ENCODE assay signal across 18 cellular contexts in genomic region chr19:15367439-15367838, GRCh38. TPM values are rescaled to one million over a fixed set of nuclear protein-coding genes. Genes with fewer than 3 reads are reported as not detected.
DNase-seq lines count a peak whose midpoint lies in the region; ATAC-seq, FAIRE-seq and TF ChIP-seq lines count a peak whose summit lies in the region.
"Had no signal": no experiment of that assay in that cellular context is flagged by ENCODE, and none has a peak within 500 bp of the region (broad histone marks: within the 10 kb centered on the region; RNA-seq: fewer than 3 reads in every experiment).

No MANE protein-coding gene starts in this region.

- 54% methylated on average over 3 of the region's 3 CpGs for WGBS in right lobe of liver (ENCODE audit: insufficient coverage, low coverage, low lambda C conversion rate, missing lambda C conversion rate)
- 97% methylated on average over 3 of the region's 3 CpGs for WGBS in HepG2 (ENCODE audit: low lambda C conversion rate)
- 81 to 85% methylated on average over 3 of the region's 3 CpGs for WGBS in thyroid gland, 2 donors

- no peaks in the 10 kb centered on the region for H3K9me1 ChIP-seq in endothelial cell of umbilical vein (replicated peaks; ENCODE audit: control insufficient read depth, extremely low read depth, insufficient read depth, low read length)

- CTCF ChIA-PET in HepG2 (lab: Yijun Ruan, JAX; ENCODE audit: low intra/inter-chr PET ratio, low total read pairs) = no interaction called here
- CTCF ChIA-PET in endothelial cell of umbilical vein (lab: Charles Lee) = no interaction called here

- in situ Hi-C loops in HepG2 (cut with HindIII; ENCODE audit: extremely low pct_ligation_motif_present, low pct_unique_long_range_greater_than_20kb) = no loop called here

- no peaks in the 10 kb centered on the region for H3K79me2 ChIP-seq in HepG2 (ENCODE audit: insufficient read depth, low read length)
- H3K79me2 ChIP-seq in endothelial cell of umbilical vein (ENCODE audit: control insufficient read depth, insufficient read depth, low read length) = no peaks in the 10 kb centered on the region

- H3K4me1 ChIP-seq in right lobe of liver (peaks cover 0 to 14% (median 0%) of the 10 kb centered on the region in 4 donors), HepG2 (ENCODE audit: insufficient read depth, low read length) (no peaks in the 10 kb centered on the region), endothelial cell of umbilical vein (ENCODE audit: control insufficient read depth, extremely low read depth, insufficient read depth, low read length) (no peaks in the 10 kb centered on the region), kidney (ENCODE audit: control insufficient read depth in 1 of 2, insufficient read depth in 1 of 2, low read depth in 1 of 2, low read length in 2 of 2) (peaks cover 0 to 3% of the 10 kb centered on the region in 2 donors), thyroid gland (peaks cover 0 to 5% of the 10 kb centered on the region in 2 donors)
- H3K4me1 ChIP-seq: SJSA1 had no signal

- TF ChIP-seq CTCF in right lobe of liver (IDR thresholded peaks at IDR 0.05) (no peak), HepG2 (CRISPR knock-in tag; IDR thresholded peaks at IDR 0.05) (no peak), endothelial cell of umbilical vein (IDR thresholded peaks at IDR 0.05; ENCODE audit: extremely low read depth in 1 of 2, insufficient read depth in 1 of 2, low read depth in 1 of 2, low read length in 2 of 2) (no peak), kidney (IDR thresholded peaks at IDR 0.05; ENCODE audit: borderline replicate concordance, extremely low read depth, insufficient read depth) (no peak), thyroid gland (IDR thresholded peaks at IDR 0.05) (no peak)

- H3K27me3 ChIP-seq in right lobe of liver (no peaks in the 10 kb centered on the region), HepG2 (ENCODE audit: control insufficient read depth in 1 of 2, insufficient read depth in 2 of 2, low read length in 2 of 2) (no peaks in the 10 kb centered on the region), endothelial cell of umbilical vein (ENCODE audit: control insufficient read depth in 2 of 2, insufficient read depth in 2 of 2, low read length in 2 of 2) (no peaks in the 10 kb centered on the region), thyroid gland (no peaks in the 10 kb centered on the region)
- H3K27me3 ChIP-seq: SJSA1 had no signal

- DNase-seq in right lobe of liver = no peak
- DNase-seq in HepG2 (ENCODE audit: low spot score) = no peak
- no peak for DNase-seq in endothelial cell of umbilical vein (ENCODE audit: low read depth, low spot score)
- DNase-seq in kidney = peak; percentile 1
- peak; percentile 17 to 23 for DNase-seq in thyroid gland
- DNase-seq in DMS53 (lab: John Stamatoyannopoulos, UW) = no peak
- DNase-seq in NCI-H2227 (lab: John Stamatoyannopoulos, UW; ENCODE audit: unreplicated experiment) = no peak
- DNase-seq: CD4-positive, CD25-positive, alpha-beta regulatory T cell; DND-41; HCEC 1CT; IMR-90; NCI-H1436; NCI-H2029 treated with DMSO at 0.1 percent for 48 hours; NCI-H524 had no signal

- peak; percentile 23 to 82 (median 51) for ATAC-seq in right lobe of liver
- no peak for ATAC-seq in HepG2
- ATAC-seq in HG03159 (IDR thresholded peaks at IDR 0.05; ENCODE audit: unreplicated experiment) = no peak

- peak overlapping the region in 1 of 3 donors; percentile 33 for H3K27ac ChIP-seq in right lobe of liver
- H3K27ac ChIP-seq in HepG2 (ENCODE audit: extremely low read length, insufficient read depth, low read length) = no peak overlapping the region
- H3K27ac ChIP-seq in endothelial cell of umbilical vein (ENCODE audit: insufficient read depth, low read depth, low read length) = no peak overlapping the region
- no peak overlapping the region for H3K27ac ChIP-seq in kidney (ENCODE audit: low read depth in 2 of 2, low read length in 2 of 2)
- H3K27ac ChIP-seq in thyroid gland = no peak overlapping the region
- H3K27ac ChIP-seq: SJSA1 had no signal

- H2AFZ ChIP-seq in HepG2 (ENCODE audit: low read length) (no peak overlapping the region), endothelial cell of umbilical vein (ENCODE audit: low read depth, low read length) (no peak overlapping the region)

- H3K4me3 ChIP-seq in right lobe of liver (no peak overlapping the region), HepG2 (replicated peaks in 1 of 3; ENCODE audit: insufficient read depth in 1 of 3, low read depth in 2 of 3, low read length in 3 of 3) (no peak overlapping the region), endothelial cell of umbilical vein (replicated peaks in 1 of 3; ENCODE audit: insufficient read depth in 1 of 3, low read depth in 1 of 3, low read length in 3 of 3) (no peak overlapping the region), kidney (ENCODE audit: low read length in 2 of 2) (no peak overlapping the region), thyroid gland (replicated peaks in 1 of 3) (no peak overlapping the region)
- H3K4me3 ChIP-seq: SJSA1 had no signal

- intact Hi-C loops in right lobe of liver (cut with DNase I) = no loop called here
- intact Hi-C loops in HepG2 (cut with micrococcal nuclease; ENCODE audit: unreplicated experiment) = no loop called here
- intact Hi-C loops in endothelial cell of umbilical vein (cut with micrococcal nuclease) = no loop called here
- intact Hi-C loops in kidney (cut with DNase I) = no loop called here
- intact Hi-C loops in thyroid gland (cut with DNase I) = no loop called here

- FAIRE-seq in HepG2 (lab: Jason Lieb, UNC) (no peak), endothelial cell of umbilical vein (lab: Jason Lieb, UNC) (peak; percentile 89), kidney (lab: Jason Lieb, UNC) (no peak)
- FAIRE-seq: A204.1, D721Med had no signal

- TF ChIP-seq EP300 in HepG2 (IDR thresholded peaks at IDR 0.05; ENCODE audit: low read depth in 2 of 2, low read length in 2 of 2) (no peak), HepG2 (CRISPR knock-in tag; IDR thresholded peaks at IDR 0.05; ENCODE audit: borderline replicate concordance) (no peak)

- no peak for TF ChIP-seq RAD21 in HepG2 (CRISPR knock-in tag; IDR thresholded peaks at IDR 0.05)

- TF ChIP-seq POLR2A in right lobe of liver (IDR thresholded peaks at IDR 0.05) (no peak), HepG2 (IDR thresholded peaks at IDR 0.05; ENCODE audit: insufficient read depth in 1 of 2, low read depth in 2 of 2, low read length in 2 of 2) (no peak), endothelial cell of umbilical vein (IDR thresholded peaks at IDR 0.05; ENCODE audit: low read depth, low read length) (no peak), thyroid gland (IDR thresholded peaks at IDR 0.05) (peak in 1 of 2 donors; percentile 1)

- H4K20me1 ChIP-seq in HepG2 (ENCODE audit: insufficient read depth, low read length) (no peaks in the 10 kb centered on the region), endothelial cell of umbilical vein (replicated peaks; ENCODE audit: control insufficient read depth, extremely low read depth, insufficient read depth, low read length) (no peaks in the 10 kb centered on the region)

- dilution Hi-C loops in endothelial cell of umbilical vein (cut with MboI; ENCODE audit: extremely low pct_ligation_motif_present, low sequenced_read_pairs) = no loop called here

- H3K36me3 ChIP-seq in right lobe of liver = peaks cover 12 to 72% (median 30%) of the 10 kb centered on the region in 4 donors
- H3K36me3 ChIP-seq in HepG2 (replicated peaks in 1 of 2; ENCODE audit: control insufficient read depth in 1 of 2, insufficient read depth in 2 of 2, low read length in 2 of 2) = peaks cover 29 to 64% of the 10 kb centered on the region in 2 experiments
- peaks cover 35 to 43% of the 10 kb centered on the region in 2 experiments for H3K36me3 ChIP-seq in endothelial cell of umbilical vein (ENCODE audit: control insufficient read depth in 2 of 2, extremely low read depth in 1 of 2, insufficient read depth in 2 of 2, low read length in 2 of 2)
- H3K36me3 ChIP-seq in kidney (ENCODE audit: control insufficient read depth in 1 of 2, insufficient read depth in 2 of 2, low read length in 2 of 2) = peaks cover 30 to 53% of the 10 kb centered on the region in 2 donors
- peaks cover 59 to 69% of the 10 kb centered on the region in 2 donors for H3K36me3 ChIP-seq in thyroid gland

- no peak overlapping the region for H3K4me2 ChIP-seq in HepG2 (ENCODE audit: low read depth, low read length)
- H3K4me2 ChIP-seq in endothelial cell of umbilical vein (ENCODE audit: insufficient read depth, low read length) = no peak overlapping the region

- no TSS peak for BruUV-seq in HepG2 (replicated peaks; lab: Mats Ljungman, UMichigan)
- BruUV-seq in endothelial cell of umbilical vein (replicated peaks; lab: Mats Ljungman, UMichigan) = no TSS peak

- H3K9me3 ChIP-seq in right lobe of liver (no peaks in the 10 kb centered on the region), HepG2 (ENCODE audit: low read length) (no peaks in the 10 kb centered on the region), endothelial cell of umbilical vein (replicated peaks; ENCODE audit: control insufficient read depth, insufficient read depth, low read length) (no peaks in the 10 kb centered on the region), kidney (ENCODE audit: control insufficient read depth in 1 of 2, low read length in 2 of 2) (no peaks in the 10 kb centered on the region), thyroid gland (no peaks in the 10 kb centered on the region)
- H3K9me3 ChIP-seq: SJSA1 had no signal

- H3K9ac ChIP-seq in HepG2 (ENCODE audit: insufficient read depth, low read depth, low read length) = no peak overlapping the region
- no peak overlapping the region for H3K9ac ChIP-seq in endothelial cell of umbilical vein (replicated peaks; ENCODE audit: extremely low read depth, insufficient read depth, low read length)
- H3K9ac ChIP-seq in kidney (ENCODE audit: low read length in 2 of 2) = no peak overlapping the region

- POLR2A ChIA-PET in HepG2 (lab: Yijun Ruan, JAX) = interaction anchor here (2.3 kb wide), 1 partner anchor 12 kb away, joined by 8 read pairs; the partner anchor contains the start of gene AKAP8
- POLR2A ChIA-PET in endothelial cell of umbilical vein (lab: Charles Lee) = no interaction called here

RNA-seq across cellular contexts. Expression of gene AKAP8, which starts 12.1 kb away (rescaled TPM):
- total RNA-seq in right lobe of liver (10 to 100 TPM in 5 of 6 experiments, 1 to 10 TPM in 1; 10.0 to 20.2 (median 13.3) TPM), HepG2 (2016; rRNA removed; fragmentation: Illumina TruSeq; extraction: Trizol) (21.2 and 22.1 TPM in 2 replicates), endothelial cell of umbilical vein (42.6 and 44.1 TPM in 2 replicates), kidney (60.2 TPM), thyroid gland (10 to 100 TPM; 21.8 to 33.2 (median 26.6) TPM)
- 3.7 and 3.8 TPM in 2 replicates for total RNA-seq in HepG2 (2016; cell fraction: cytosol; rRNA removed; fragmentation: Illumina TruSeq; extraction: Trizol; ENCODE audit: low read depth)
- 20.2 and 21.5 TPM in 2 replicates for total RNA-seq in HepG2 (2016; cell fraction: insoluble cytoplasmic fraction; rRNA removed; fragmentation: Illumina TruSeq; extraction: Trizol)
- total RNA-seq in HepG2 (2016; cell fraction: membrane; rRNA removed; fragmentation: Illumina TruSeq; extraction: Trizol) = 9.1 and 9.4 TPM in 2 replicates
- 17.0 and 19.9 TPM in 2 replicates for total RNA-seq in HepG2 (2016; cell fraction: nucleus; rRNA removed; fragmentation: Illumina TruSeq; extraction: Trizol)
- polyA plus RNA-seq in HepG2 (2011; rRNA removed) (15.2 and 15.9 TPM in 2 replicates), endothelial cell of umbilical vein (16.4 and 18.3 TPM in 2 replicates), kidney (ENCODE audit: insufficient read depth, low read depth, low replicate concordance) (11.5 TPM)
- 9.5 and 11.1 TPM in 2 replicates for polyA plus RNA-seq in HepG2 (2011; cell fraction: cytosol; rRNA removed)
- polyA plus RNA-seq in HepG2 (2011; cell fraction: nucleus; rRNA removed) = 35.3 and 39.7 TPM in 2 replicates
- polyA plus RNA-seq in HepG2 (2012) = 11.5 and 13.0 TPM in 2 replicates
- polyA plus RNA-seq in HepG2 (2016; cell fraction: cytosol; fragmentation: Illumina TruSeq; extraction: Trizol; ENCODE audit: low read depth) = 1.6 TPM in 2 replicates
- polyA plus RNA-seq in HepG2 (2016; cell fraction: insoluble cytoplasmic fraction; fragmentation: Illumina TruSeq; extraction: Trizol; ENCODE audit: low read depth) = 17.4 and 18.4 TPM in 2 replicates
- polyA plus RNA-seq in HepG2 (2016; cell fraction: membrane; fragmentation: Illumina TruSeq; extraction: Trizol; ENCODE audit: low read depth) = 3.7 and 4.6 TPM in 2 replicates
- polyA plus RNA-seq in HepG2 (2016; cell fraction: nucleus; fragmentation: Illumina TruSeq; extraction: Trizol; ENCODE audit: insufficient read depth, low read depth) = 47.6 and 49.0 TPM in 2 replicates
- 13.4 and 15.5 TPM in 2 replicates for polyA minus RNA-seq in HepG2 (2011; rRNA and poly(A)+ RNA removed; ENCODE audit: low replicate concordance)
- 8.0 and 10.5 TPM in 2 replicates for polyA minus RNA-seq in HepG2 (2011; cell fraction: cytosol; rRNA and poly(A)+ RNA removed)
- polyA minus RNA-seq in HepG2 (2011; cell fraction: nucleus; rRNA and poly(A)+ RNA removed) = 10.9 and 13.4 TPM in 2 replicates
- 13.0 and 13.1 TPM in 2 replicates for polyA plus RNA-seq in endothelial cell of umbilical vein (2011; cell fraction: cytosol; rRNA removed)
- 45.0 and 45.9 TPM in 2 replicates for polyA plus RNA-seq in endothelial cell of umbilical vein (2011; cell fraction: nucleus; rRNA removed)
- polyA plus RNA-seq in endothelial cell of umbilical vein (2012) = 17.8 and 19.7 TPM in 2 replicates
- 10.4 and 12.7 TPM in 2 replicates for polyA minus RNA-seq in endothelial cell of umbilical vein
- 17.8 TPM for polyA minus RNA-seq in endothelial cell of umbilical vein (2011; cell fraction: cytosol; rRNA and poly(A)+ RNA removed)
- polyA minus RNA-seq in endothelial cell of umbilical vein (2011; cell fraction: nucleus; rRNA and poly(A)+ RNA removed) = 15.2 and 16.5 TPM in 2 replicates

RNA-seq across cellular contexts. Expression of gene BRD4, which starts 35.1 kb away (rescaled TPM):
- 10 to 100 TPM; 20.0 to 52.6 (median 40.6) TPM for total RNA-seq in right lobe of liver
- total RNA-seq in HepG2 (2016; rRNA removed; fragmentation: Illumina TruSeq; extraction: Trizol) = 11.4 TPM in 2 replicates
- 9.3 and 10.8 TPM in 2 replicates for total RNA-seq in HepG2 (2016; cell fraction: cytosol; rRNA removed; fragmentation: Illumina TruSeq; extraction: Trizol; ENCODE audit: low read depth)
- total RNA-seq in HepG2 (2016; cell fraction: insoluble cytoplasmic fraction; rRNA removed; fragmentation: Illumina TruSeq; extraction: Trizol) = 9.9 and 11.8 TPM in 2 replicates
- 14.9 and 16.5 TPM in 2 replicates for total RNA-seq in HepG2 (2016; cell fraction: membrane; rRNA removed; fragmentation: Illumina TruSeq; extraction: Trizol)
- 16.3 and 19.3 TPM in 2 replicates for total RNA-seq in HepG2 (2016; cell fraction: nucleus; rRNA removed; fragmentation: Illumina TruSeq; extraction: Trizol)
- polyA plus RNA-seq in HepG2 (2011; rRNA removed) = 10.5 TPM in 2 replicates
- polyA plus RNA-seq in HepG2 (2011; cell fraction: cytosol; rRNA removed) = 5.5 and 5.9 TPM in 2 replicates
- 33.7 and 40.9 TPM in 2 replicates for polyA plus RNA-seq in HepG2 (2011; cell fraction: nucleus; rRNA removed)
- polyA plus RNA-seq in HepG2 (2012) = 38.7 and 50.8 TPM in 2 replicates
- 3.9 and 4.0 TPM in 2 replicates for polyA plus RNA-seq in HepG2 (2016; cell fraction: cytosol; fragmentation: Illumina TruSeq; extraction: Trizol; ENCODE audit: low read depth)
- 19.8 and 29.3 TPM in 2 replicates for polyA plus RNA-seq in HepG2 (2016; cell fraction: insoluble cytoplasmic fraction; fragmentation: Illumina TruSeq; extraction: Trizol; ENCODE audit: low read depth)
- 14.9 and 16.3 TPM in 2 replicates for polyA plus RNA-seq in HepG2 (2016; cell fraction: membrane; fragmentation: Illumina TruSeq; extraction: Trizol; ENCODE audit: low read depth)
- polyA plus RNA-seq in HepG2 (2016; cell fraction: nucleus; fragmentation: Illumina TruSeq; extraction: Trizol; ENCODE audit: insufficient read depth, low read depth) = 50.8 and 56.4 TPM in 2 replicates
- polyA minus RNA-seq in HepG2 (2011; rRNA and poly(A)+ RNA removed; ENCODE audit: low replicate concordance) = 42.7 and 54.2 TPM in 2 replicates
- 22.2 and 24.6 TPM in 2 replicates for polyA minus RNA-seq in HepG2 (2011; cell fraction: cytosol; rRNA and poly(A)+ RNA removed)
- 49.4 and 56.1 TPM in 2 replicates for polyA minus RNA-seq in HepG2 (2011; cell fraction: nucleus; rRNA and poly(A)+ RNA removed)
- 117 and 125 TPM in 2 replicates for total RNA-seq in endothelial cell of umbilical vein
- 13.6 and 14.9 TPM in 2 replicates for polyA plus RNA-seq in endothelial cell of umbilical vein
- polyA plus RNA-seq in endothelial cell of umbilical vein (2011; cell fraction: cytosol; rRNA removed) = 14.0 and 15.6 TPM in 2 replicates
- 44.5 and 50.2 TPM in 2 replicates for polyA plus RNA-seq in endothelial cell of umbilical vein (2011; cell fraction: nucleus; rRNA removed)
- polyA plus RNA-seq in endothelial cell of umbilical vein (2012) = 48.3 and 58.7 TPM in 2 replicates
- polyA minus RNA-seq in endothelial cell of umbilical vein = 40.4 and 56.9 TPM in 2 replicates
- 38.2 TPM for polyA minus RNA-seq in endothelial cell of umbilical vein (2011; cell fraction: cytosol; rRNA and poly(A)+ RNA removed)
- 61.6 and 83.6 TPM in 2 replicates for polyA minus RNA-seq in endothelial cell of umbilical vein (2011; cell fraction: nucleus; rRNA and poly(A)+ RNA removed)
- total RNA-seq in kidney = 107 TPM
- 14.3 TPM for polyA plus RNA-seq in kidney (ENCODE audit: insufficient read depth, low read depth, low replicate concordance)
- total RNA-seq in thyroid gland = 10 to 100 TPM; 20.8 to 78.1 (median 32.4) TPM

RNA-seq across cellular contexts. Expression of gene AKAP8L, which starts 51.3 kb away (rescaled TPM):
- 10 to 100 TPM; 27.4 to 69.4 (median 49.6) TPM for total RNA-seq in right lobe of liver
- 27.3 and 48.2 TPM in 2 replicates for total RNA-seq in HepG2 (2016; rRNA removed; fragmentation: Illumina TruSeq; extraction: Trizol)
- total RNA-seq in HepG2 (2016; cell fraction: cytosol; rRNA removed; fragmentation: Illumina TruSeq; extraction: Trizol; ENCODE audit: low read depth) = 42.8 and 43.6 TPM in 2 replicates
- total RNA-seq in HepG2 (2016; cell fraction: insoluble cytoplasmic fraction; rRNA removed; fragmentation: Illumina TruSeq; extraction: Trizol) = 28.1 and 49.6 TPM in 2 replicates
- 19.3 and 21.1 TPM in 2 replicates for total RNA-seq in HepG2 (2016; cell fraction: membrane; rRNA removed; fragmentation: Illumina TruSeq; extraction: Trizol)
- total RNA-seq in HepG2 (2016; cell fraction: nucleus; rRNA removed; fragmentation: Illumina TruSeq; extraction: Trizol) = 58.1 and 60.2 TPM in 2 replicates
- 49.6 and 63.4 TPM in 2 replicates for polyA plus RNA-seq in HepG2 (2011; rRNA removed)
- 25.4 and 26.0 TPM in 2 replicates for polyA plus RNA-seq in HepG2 (2011; cell fraction: cytosol; rRNA removed)
- polyA plus RNA-seq in HepG2 (2011; cell fraction: nucleus; rRNA removed) = 267 and 311 TPM in 2 replicates
- 54.1 and 55.4 TPM in 2 replicates for polyA plus RNA-seq in HepG2 (2012)
- polyA plus RNA-seq in HepG2 (2016; cell fraction: cytosol; fragmentation: Illumina TruSeq; extraction: Trizol; ENCODE audit: low read depth) = 3.5 and 4.1 TPM in 2 replicates
- 25.4 and 30.1 TPM in 2 replicates for polyA plus RNA-seq in HepG2 (2016; cell fraction: insoluble cytoplasmic fraction; fragmentation: Illumina TruSeq; extraction: Trizol; ENCODE audit: low read depth)
- 5.6 and 6.0 TPM in 2 replicates for polyA plus RNA-seq in HepG2 (2016; cell fraction: membrane; fragmentation: Illumina TruSeq; extraction: Trizol; ENCODE audit: low read depth)
- polyA plus RNA-seq in HepG2 (2016; cell fraction: nucleus; fragmentation: Illumina TruSeq; extraction: Trizol; ENCODE audit: insufficient read depth, low read depth) = 142 and 146 TPM in 2 replicates
- polyA minus RNA-seq in HepG2 (2011; rRNA and poly(A)+ RNA removed; ENCODE audit: low replicate concordance) = 57.8 and 104 TPM in 2 replicates
- 22.7 and 31.4 TPM in 2 replicates for polyA minus RNA-seq in HepG2 (2011; cell fraction: cytosol; rRNA and poly(A)+ RNA removed)
- polyA minus RNA-seq in HepG2 (2011; cell fraction: nucleus; rRNA and poly(A)+ RNA removed) = 67.1 and 87.6 TPM in 2 replicates
- total RNA-seq in endothelial cell of umbilical vein = 95.4 and 99.6 TPM in 2 replicates
- polyA plus RNA-seq in endothelial cell of umbilical vein = 63.9 and 65.1 TPM in 2 replicates
- polyA plus RNA-seq in endothelial cell of umbilical vein (2011; cell fraction: cytosol; rRNA removed) = 22.1 and 25.7 TPM in 2 replicates
- 338 and 395 TPM in 2 replicates for polyA plus RNA-seq in endothelial cell of umbilical vein (2011; cell fraction: nucleus; rRNA removed)
- 54.2 and 64.3 TPM in 2 replicates for polyA plus RNA-seq in endothelial cell of umbilical vein (2012)
- 107 and 112 TPM in 2 replicates for polyA minus RNA-seq in endothelial cell of umbilical vein
- 31.2 TPM for polyA minus RNA-seq in endothelial cell of umbilical vein (2011; cell fraction: cytosol; rRNA and poly(A)+ RNA removed)
- 119 and 124 TPM in 2 replicates for polyA minus RNA-seq in endothelial cell of umbilical vein (2011; cell fraction: nucleus; rRNA and poly(A)+ RNA removed)
- total RNA-seq in kidney = 122 TPM
- 44.3 TPM for polyA plus RNA-seq in kidney (ENCODE audit: insufficient read depth, low read depth, low replicate concordance)
- 100 to 1,000 TPM; 122 to 272 (median 204) TPM for total RNA-seq in thyroid gland

Comparison
In these comparisons a context has a peak if more than half of its experiments do, and no peak if none do; other contexts are left out.
1. ATAC-seq: peak in right lobe of liver (4 of 4); none in HepG2 (single experiment) and HG03159 (single experiment).
2. DNase-seq: peak in kidney (single experiment) and thyroid gland (2 of 2); none in right lobe of liver (0 of 3), HepG2 (single experiment), endothelial cell of umbilical vein (single experiment), DMS53 (single experiment) and NCI-H2227 (single experiment).